ENCODE assay signal across 8 cellular contexts in genomic region chr6:159982726-159983506, GRCh38. TPM values are rescaled to one million over a fixed set of nuclear protein-coding genes. Genes with fewer than 3 reads are reported as not detected.
DNase-seq lines count a peak whose midpoint lies in the region; ATAC-seq and TF ChIP-seq lines count a peak whose summit lies in the region.

No MANE protein-coding gene starts in this region.

- TF ChIP-seq POLR2A in tibial nerve (IDR thresholded peaks at IDR 0.05) = no peak

- DNase-seq in activated T-cell treated with anti-CD3 and anti-CD28 coated beads, Interleukin-2, amount 50 U/mL, for 72 hours = no peak
- no peak for DNase-seq in activated T-cell treated with anti-CD3 and anti-CD28 coated beads for 4 hours
- DNase-seq in OCI-M1 (lab: John Stamatoyannopoulos, UW) = peak; percentile 34
- DNase-seq in fibroblast of lung (ENCODE audit: low read depth in 2 of 2) = peak; percentile 30 to 67
- no peak for DNase-seq in tibial nerve (ENCODE audit: low spot score in 2 of 2)
- no peak for DNase-seq in NCI-H510A (lab: John Stamatoyannopoulos, UW)
- DNase-seq in NCI-H82 (lab: John Stamatoyannopoulos, UW) = no peak
- DNase-seq in NCI-H1417 (lab: John Stamatoyannopoulos, UW) = no peak

- H3K4me2 ChIP-seq in fibroblast of lung (ENCODE audit: extremely low read depth, insufficient read depth, low read length) = peak overlapping the region; percentile 44

- 69 to 80% methylated on average over 6 of the region's 6 CpGs for WGBS in tibial nerve, 2 donors

- H3K27me3 Mint-ChIP-seq in activated T-cell treated with anti-CD3 and anti-CD28 coated beads, Interleukin-2, amount 50 U/mL, for 72 hours (ENCODE audit: low read depth) = no peaks in the 10 kb centered on the region

- no peak overlapping the region for H2AFZ ChIP-seq in fibroblast of lung (ENCODE audit: low read length)

- peaks cover 92% of the 10 kb centered on the region for H3K79me2 ChIP-seq in fibroblast of lung (ENCODE audit: control insufficient read depth, insufficient read depth, low read length)

- no peaks in the 10 kb centered on the region for H3K9me3 Mint-ChIP-seq in activated T-cell treated with anti-CD3 and anti-CD28 coated beads, Interleukin-2, amount 50 U/mL, for 72 hours

- H4K20me1 ChIP-seq in fibroblast of lung (ENCODE audit: control insufficient read depth, extremely low read depth, insufficient read depth, low read length) = no peaks in the 10 kb centered on the region

- no peaks in the 10 kb centered on the region for H3K36me3 ChIP-seq in fibroblast of lung (ENCODE audit: control insufficient read depth, insufficient read depth, low read length)
- no peaks in the 10 kb centered on the region for H3K36me3 ChIP-seq in tibial nerve

- peak overlapping the region; percentile 89 for H3K4me3 Mint-ChIP-seq in activated T-cell treated with anti-CD3 and anti-CD28 coated beads, Interleukin-2, amount 50 U/mL, for 72 hours

- H3K9ac ChIP-seq in fibroblast of lung (ENCODE audit: insufficient read depth, low read length) = no peak overlapping the region

- H3K4me3 ChIP-seq in fibroblast of lung (replicated peaks in 1 of 4; ENCODE audit: control extremely low read depth in 1 of 4, insufficient read depth in 1 of 4, low read depth in 3 of 4, low read length in 4 of 4) (no peak overlapping the region), tibial nerve (no peak overlapping the region)

- H3K27ac ChIP-seq in fibroblast of lung (ENCODE audit: insufficient read depth, low read length) (peak overlapping the region; percentile 57), tibial nerve (no peak overlapping the region)

- TF ChIP-seq CTCF in fibroblast of lung (conservative IDR thresholded peaks at IDR 0.05 in 1 of 2, IDR thresholded peaks at IDR 0.05 in 1 of 2; ENCODE audit: low read depth in 1 of 2, low read length in 2 of 2) (no peak), tibial nerve (IDR thresholded peaks at IDR 0.05) (no peak)

- H3K27me3 ChIP-seq in fibroblast of lung (ENCODE audit: control insufficient read depth, insufficient read depth, low read length) (no peaks in the 10 kb centered on the region), tibial nerve (no peaks in the 10 kb centered on the region)

- peak overlapping the region; percentile 97 for H3K27ac Mint-ChIP-seq in activated T-cell treated with anti-CD3 and anti-CD28 coated beads, Interleukin-2, amount 50 U/mL, for 72 hours

- no peak for ATAC-seq in activated T-cell treated with anti-CD3 and anti-CD28 coated beads, Interleukin-2, amount 50 U/mL, for 72 hours (replicated peaks in 1 of 2)

- H3K9me3 ChIP-seq in fibroblast of lung (ENCODE audit: control insufficient read depth, insufficient read depth, low read depth, low read length) = no peaks in the 10 kb centered on the region
- no peaks in the 10 kb centered on the region for H3K9me3 ChIP-seq in tibial nerve

- TF ChIP-seq EP300 in tibial nerve (IDR thresholded peaks at IDR 0.05) = peak; percentile 10 to 32

- peaks cover 76% of the 10 kb centered on the region for H3K4me1 Mint-ChIP-seq in activated T-cell treated with anti-CD3 and anti-CD28 coated beads, Interleukin-2, amount 50 U/mL, for 72 hours (ENCODE audit: low read depth)

- H3K4me1 ChIP-seq in fibroblast of lung (ENCODE audit: control insufficient read depth, extremely low read depth, insufficient read depth, low read length) (peaks cover 33% of the 10 kb centered on the region), tibial nerve (peaks cover 0 to 85% (median 55%) of the 10 kb centered on the region in 4 donors)

- peaks cover 0 to 2% of the 10 kb centered on the region in 2 donors for H3K36me3 Mint-ChIP-seq in activated T-cell treated with anti-CD3 and anti-CD28 coated beads, Interleukin-2, amount 50 U/mL, for 72 hours (ENCODE audit: insufficient read depth in 2 of 2)

RNA-seq across cellular contexts. Expression of gene IGF2R, which starts 14.0 kb away (rescaled TPM):
- 10 to 100 TPM; 68.9 to 83.6 TPM for total RNA-seq in activated T-cell treated with anti-CD3 and anti-CD28 coated beads, Interleukin-2, amount 50 U/mL, for 72 hours
- total RNA-seq in fibroblast of lung (233 and 300 TPM in 2 replicates), tibial nerve (10 to 100 TPM; 60.1 to 81.3 (median 68.5) TPM)
- polyA plus RNA-seq in fibroblast of lung = 37.6 and 48.5 TPM in 2 replicates
- polyA plus RNA-seq in fibroblast of lung (2012) = 74.0 and 84.4 TPM in 2 replicates
- 166 and 254 TPM in 2 replicates for polyA minus RNA-seq in fibroblast of lung (ENCODE audit: low replicate concordance)

Comparison
In these comparisons a context has a peak if more than half of its experiments do, and no peak if none do; other contexts are left out.
1. DNase-seq: peak in OCI-M1 (single experiment) and fibroblast of lung (2 of 2); none in activated T-cell treated with anti-CD3 and anti-CD28 coated beads, Interleukin-2, amount 50 U/mL, for 72 hours (0 of 2), activated T-cell treated with anti-CD3 and anti-CD28 coated beads for 4 hours (single experiment), tibial nerve (0 of 2), NCI-H510A (single experiment), NCI-H82 (single experiment) and NCI-H1417 (0 of 3).